In genomic region chr16:85275533-85276249, GRCh38 we compare ENCODE assay signal across 1 cellular context.
TF ChIP-seq lines count a peak whose summit lies in the region.

No MANE protein-coding gene starts in this region.

TF ChIP-seq in K562, 482 proteins besides CTCF, POLR2A, EP300 and RAD21 (continued from another document and continues in another):
- TF ChIP-seq, protein P1, sequence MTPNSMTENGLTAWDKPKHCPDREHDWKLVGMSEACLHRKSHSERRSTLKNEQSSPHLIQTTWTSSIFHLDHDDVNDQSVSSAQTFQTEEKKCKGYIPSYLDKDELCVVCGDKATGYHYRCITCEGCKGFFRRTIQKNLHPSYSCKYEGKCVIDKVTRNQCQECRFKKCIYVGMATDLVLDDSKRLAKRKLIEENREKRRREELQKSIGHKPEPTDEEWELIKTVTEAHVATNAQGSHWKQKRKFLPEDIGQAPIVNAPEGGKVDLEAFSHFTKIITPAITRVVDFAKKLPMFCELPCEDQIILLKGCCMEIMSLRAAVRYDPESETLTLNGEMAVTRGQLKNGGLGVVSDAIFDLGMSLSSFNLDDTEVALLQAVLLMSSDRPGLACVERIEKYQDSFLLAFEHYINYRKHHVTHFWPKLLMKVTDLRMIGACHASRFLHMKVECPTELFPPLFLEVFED (CRISPR knock-in tag; conservative IDR thresholded peaks at IDR 0.05): no peak
- TF ChIP-seq HOXB6 (CRISPR knock-in tag; IDR thresholded peaks at IDR 0.05; ENCODE audit: borderline replicate concordance): no peak
- no peak for TF ChIP-seq ZNF212 (CRISPR knock-in tag; IDR thresholded peaks at IDR 0.05)
- TF ChIP-seq NCOA2 (IDR thresholded peaks at IDR 0.05; ENCODE audit: partially characterized antibody in 2 of 2): no peak
- no peak for TF ChIP-seq CHD1 (IDR thresholded peaks at IDR 0.05; ENCODE audit: low read length)
- no peak for TF ChIP-seq RUNX1 (IDR thresholded peaks at IDR 0.05; ENCODE audit: low read depth)
- no peak for TF ChIP-seq THRAP3 (IDR thresholded peaks at IDR 0.05; ENCODE audit: borderline replicate concordance)
- no peak for TF ChIP-seq ZNF239 (CRISPR knock-in tag; IDR thresholded peaks at IDR 0.05)
- no peak for TF ChIP-seq JUNB (CRISPR knock-in tag; conservative IDR thresholded peaks at IDR 0.05)
- TF ChIP-seq ZBTB2 (IDR thresholded peaks at IDR 0.05): no peak
- no peak for TF ChIP-seq SRF (CRISPR knock-in tag; IDR thresholded peaks at IDR 0.05)
- TF ChIP-seq ZNF75A (CRISPR knock-in tag; IDR thresholded peaks at IDR 0.05): no peak
- no peak for TF ChIP-seq MAX (CRISPR knock-in tag; IDR thresholded peaks at IDR 0.05)
- TF ChIP-seq CEBPG (CRISPR knock-in tag; IDR thresholded peaks at IDR 0.05): no peak
- TF ChIP-seq CEBPG (tag; conservative IDR thresholded peaks at IDR 0.05 in 1 of 2, IDR thresholded peaks at IDR 0.05 in 1 of 2): no peak
- no peak for TF ChIP-seq ZKSCAN1 (IDR thresholded peaks at IDR 0.05; ENCODE audit: low read depth, low read length)
- TF ChIP-seq HOMEZ (CRISPR knock-in tag; IDR thresholded peaks at IDR 0.05): no peak
- TF ChIP-seq NR3C1 (CRISPR knock-in tag; IDR thresholded peaks at IDR 0.05): peak; percentile 50; the same call in 1 of the 2 replicates
- no peak for TF ChIP-seq ZNF140 (CRISPR knock-in tag; IDR thresholded peaks at IDR 0.05)
- TF ChIP-seq, protein P2, sequence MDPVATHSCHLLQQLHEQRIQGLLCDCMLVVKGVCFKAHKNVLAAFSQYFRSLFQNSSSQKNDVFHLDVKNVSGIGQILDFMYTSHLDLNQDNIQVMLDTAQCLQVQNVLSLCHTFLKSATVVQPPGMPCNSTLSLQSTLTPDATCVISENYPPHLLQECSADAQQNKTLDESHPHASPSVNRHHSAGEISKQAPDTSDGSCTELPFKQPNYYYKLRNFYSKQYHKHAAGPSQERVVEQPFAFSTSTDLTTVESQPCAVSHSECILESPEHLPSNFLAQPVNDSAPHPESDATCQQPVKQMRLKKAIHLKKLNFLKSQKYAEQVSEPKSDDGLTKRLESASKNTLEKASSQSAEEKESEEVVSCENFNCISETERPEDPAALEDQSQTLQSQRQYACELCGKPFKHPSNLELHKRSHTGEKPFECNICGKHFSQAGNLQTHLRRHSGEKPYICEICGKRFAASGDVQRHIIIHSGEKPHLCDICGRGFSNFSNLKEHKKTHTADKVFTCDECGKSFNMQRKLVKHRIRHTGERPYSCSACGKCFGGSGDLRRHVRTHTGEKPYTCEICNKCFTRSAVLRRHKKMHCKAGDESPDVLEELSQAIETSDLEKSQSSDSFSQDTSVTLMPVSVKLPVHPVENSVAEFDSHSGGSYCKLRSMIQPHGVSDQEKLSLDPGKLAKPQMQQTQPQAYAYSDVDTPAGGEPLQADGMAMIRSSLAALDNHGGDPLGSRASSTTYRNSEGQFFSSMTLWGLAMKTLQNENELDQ (CRISPR knock-in tag; IDR thresholded peaks at IDR 0.05; ENCODE audit: borderline replicate concordance): no peak
- no peak for TF ChIP-seq FOXM1 (IDR thresholded peaks at IDR 0.05; ENCODE audit: low read depth)
- peak; percentile 74; the same call in 1 of the 2 replicates for TF ChIP-seq FOXM1 (CRISPR knock-in tag; IDR thresholded peaks at IDR 0.05; ENCODE audit: low read depth)
- TF ChIP-seq SMARCE1 (IDR thresholded peaks at IDR 0.05): no peak
- TF ChIP-seq, protein P3, sequence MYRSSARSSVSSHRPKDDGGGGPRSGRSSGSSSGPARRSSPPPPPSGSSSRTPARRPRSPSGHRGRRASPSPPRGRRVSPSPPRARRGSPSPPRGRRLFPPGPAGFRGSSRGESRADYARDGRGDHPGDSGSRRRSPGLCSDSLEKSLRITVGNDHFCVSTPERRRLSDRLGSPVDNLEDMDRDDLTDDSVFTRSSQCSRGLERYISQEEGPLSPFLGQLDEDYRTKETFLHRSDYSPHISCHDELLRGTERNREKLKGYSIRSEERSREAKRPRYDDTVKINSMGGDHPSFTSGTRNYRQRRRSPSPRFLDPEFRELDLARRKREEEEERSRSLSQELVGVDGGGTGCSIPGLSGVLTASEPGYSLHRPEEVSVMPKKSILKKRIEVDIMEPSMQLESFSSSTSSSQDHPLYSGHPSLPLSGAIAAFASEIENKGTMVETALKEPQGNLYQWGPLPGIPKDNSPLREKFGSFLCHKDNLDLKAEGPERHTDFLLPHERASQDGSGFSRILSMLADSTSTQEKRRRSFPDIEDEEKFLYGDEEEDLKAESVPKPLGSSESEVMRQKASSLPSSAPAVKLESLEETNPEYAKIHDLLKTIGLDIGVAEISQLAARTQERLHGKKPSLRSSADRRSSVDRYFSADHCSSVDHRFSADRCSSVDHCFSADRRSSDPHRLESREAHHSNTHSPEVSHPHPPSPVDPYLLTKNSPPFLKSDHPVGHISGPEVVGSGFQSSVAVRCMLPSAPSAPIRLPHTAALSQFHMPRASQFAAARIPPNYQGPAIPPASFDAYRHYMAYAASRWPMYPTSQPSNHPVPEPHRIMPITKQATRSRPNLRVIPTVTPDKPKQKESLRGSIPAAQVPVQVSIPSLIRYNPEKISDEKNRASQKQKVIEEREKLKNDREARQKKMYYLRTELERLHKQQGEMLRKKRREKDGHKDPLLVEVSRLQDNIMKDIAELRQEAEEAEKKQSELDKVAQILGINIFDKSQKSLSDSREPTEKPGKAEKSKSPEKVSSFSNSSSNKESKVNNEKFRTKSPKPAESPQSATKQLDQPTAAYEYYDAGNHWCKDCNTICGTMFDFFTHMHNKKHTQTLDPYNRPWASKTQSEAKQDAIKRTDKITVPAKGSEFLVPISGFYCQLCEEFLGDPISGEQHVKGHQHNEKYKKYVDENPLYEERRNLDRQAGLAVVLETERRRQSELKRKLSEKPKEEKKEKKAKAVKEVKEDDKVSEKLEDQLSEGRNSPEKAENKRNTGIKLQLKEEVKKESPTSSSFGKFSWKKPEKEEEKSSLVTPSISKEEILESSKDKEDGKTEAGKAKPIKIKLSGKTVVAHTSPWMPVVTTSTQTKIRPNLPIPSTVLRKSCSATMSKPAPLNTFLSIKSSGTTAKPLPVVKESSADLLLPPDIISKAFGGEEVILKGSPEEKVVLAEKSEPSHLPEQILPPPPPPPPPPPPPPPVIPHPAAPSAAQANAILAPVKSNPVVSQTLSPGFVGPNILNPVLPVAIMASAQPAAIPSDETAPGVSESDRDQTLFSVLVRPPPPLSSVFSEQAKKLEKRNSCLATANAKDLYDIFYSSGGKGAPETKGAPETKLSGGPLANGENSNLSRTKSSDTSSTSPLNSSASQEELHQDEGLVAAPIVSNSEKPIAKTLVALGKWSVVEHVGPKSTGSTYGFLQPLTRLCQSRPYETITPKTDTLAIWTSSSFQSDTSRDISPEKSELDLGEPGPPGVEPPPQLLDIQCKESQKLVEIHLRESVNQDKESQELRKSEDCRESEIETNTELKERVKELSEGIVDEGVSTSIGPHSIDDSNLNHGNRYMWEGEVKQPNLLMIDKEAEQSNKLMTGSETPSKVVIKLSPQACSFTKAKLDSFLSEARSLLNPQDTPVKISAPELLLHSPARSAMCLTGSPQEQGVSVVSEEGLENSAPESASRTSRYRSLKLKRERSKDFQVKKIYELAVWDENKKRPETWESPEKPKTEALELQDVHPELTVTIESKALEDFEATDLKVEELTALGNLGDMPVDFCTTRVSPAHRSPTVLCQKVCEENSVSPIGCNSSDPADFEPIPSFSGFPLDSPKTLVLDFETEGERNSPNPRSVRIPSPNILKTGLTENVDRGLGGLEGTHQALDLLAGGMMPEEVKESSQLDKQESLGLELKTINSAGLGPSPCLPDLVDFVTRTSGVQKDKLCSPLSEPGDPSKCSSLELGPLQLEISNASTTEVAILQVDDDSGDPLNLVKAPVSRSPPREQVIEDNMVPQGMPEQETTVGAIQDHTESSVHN (IDR thresholded peaks at IDR 0.05; ENCODE audit: borderline replicate concordance in 1 of 2, low read depth in 1 of 2): no peak
- no peak for TF ChIP-seq ZNF12 (CRISPR knock-in tag; IDR thresholded peaks at IDR 0.05)
- no peak for TF ChIP-seq ZNF395 (CRISPR knock-in tag; IDR thresholded peaks at IDR 0.05)
- TF ChIP-seq, protein P4, sequence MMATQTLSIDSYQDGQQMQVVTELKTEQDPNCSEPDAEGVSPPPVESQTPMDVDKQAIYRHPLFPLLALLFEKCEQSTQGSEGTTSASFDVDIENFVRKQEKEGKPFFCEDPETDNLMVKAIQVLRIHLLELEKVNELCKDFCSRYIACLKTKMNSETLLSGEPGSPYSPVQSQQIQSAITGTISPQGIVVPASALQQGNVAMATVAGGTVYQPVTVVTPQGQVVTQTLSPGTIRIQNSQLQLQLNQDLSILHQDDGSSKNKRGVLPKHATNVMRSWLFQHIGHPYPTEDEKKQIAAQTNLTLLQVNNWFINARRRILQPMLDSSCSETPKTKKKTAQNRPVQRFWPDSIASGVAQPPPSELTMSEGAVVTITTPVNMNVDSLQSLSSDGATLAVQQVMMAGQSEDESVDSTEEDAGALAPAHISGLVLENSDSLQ (IDR thresholded peaks at IDR 0.05): no peak
- TF ChIP-seq SMAD4 (CRISPR knock-in tag; conservative IDR thresholded peaks at IDR 0.05): no peak
- no peak for TF ChIP-seq YBX1 (IDR thresholded peaks at IDR 0.05)
- no peak for TF ChIP-seq MNT (conservative IDR thresholded peaks at IDR 0.05)
- no peak for TF ChIP-seq ZNF134 (CRISPR knock-in tag; conservative IDR thresholded peaks at IDR 0.05)
- TF ChIP-seq, protein P5, sequence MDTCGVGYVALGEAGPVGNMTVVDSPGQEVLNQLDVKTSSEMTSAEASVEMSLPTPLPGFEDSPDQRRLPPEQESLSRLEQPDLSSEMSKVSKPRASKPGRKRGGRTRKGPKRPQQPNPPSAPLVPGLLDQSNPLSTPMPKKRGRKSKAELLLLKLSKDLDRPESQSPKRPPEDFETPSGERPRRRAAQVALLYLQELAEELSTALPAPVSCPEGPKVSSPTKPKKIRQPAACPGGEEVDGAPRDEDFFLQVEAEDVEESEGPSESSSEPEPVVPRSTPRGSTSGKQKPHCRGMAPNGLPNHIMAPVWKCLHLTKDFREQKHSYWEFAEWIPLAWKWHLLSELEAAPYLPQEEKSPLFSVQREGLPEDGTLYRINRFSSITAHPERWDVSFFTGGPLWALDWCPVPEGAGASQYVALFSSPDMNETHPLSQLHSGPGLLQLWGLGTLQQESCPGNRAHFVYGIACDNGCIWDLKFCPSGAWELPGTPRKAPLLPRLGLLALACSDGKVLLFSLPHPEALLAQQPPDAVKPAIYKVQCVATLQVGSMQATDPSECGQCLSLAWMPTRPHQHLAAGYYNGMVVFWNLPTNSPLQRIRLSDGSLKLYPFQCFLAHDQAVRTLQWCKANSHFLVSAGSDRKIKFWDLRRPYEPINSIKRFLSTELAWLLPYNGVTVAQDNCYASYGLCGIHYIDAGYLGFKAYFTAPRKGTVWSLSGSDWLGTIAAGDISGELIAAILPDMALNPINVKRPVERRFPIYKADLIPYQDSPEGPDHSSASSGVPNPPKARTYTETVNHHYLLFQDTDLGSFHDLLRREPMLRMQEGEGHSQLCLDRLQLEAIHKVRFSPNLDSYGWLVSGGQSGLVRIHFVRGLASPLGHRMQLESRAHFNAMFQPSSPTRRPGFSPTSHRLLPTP (IDR thresholded peaks at IDR 0.05; ENCODE audit: borderline replicate concordance, extremely low read depth, insufficient read length): no peak
- TF ChIP-seq IFI16 (CRISPR knock-in tag; IDR thresholded peaks at IDR 0.05): no peak
- TF ChIP-seq GATAD2B (IDR thresholded peaks at IDR 0.05; ENCODE audit: borderline replicate concordance): no peak
- 0 out of 2 replicates have a peak, but pooled peaks have one; percentile 4 for TF ChIP-seq ZNF133 (CRISPR knock-in tag; IDR thresholded peaks at IDR 0.05)
- TF ChIP-seq MEF2D (tag; conservative IDR thresholded peaks at IDR 0.05; ENCODE audit: low read depth): no peak
